Comparison of ENCODE assay signal across 16 cellular contexts in genomic region chr1:222240536-222241181, GRCh38.
DNase-seq lines count a peak whose midpoint lies in the region; ATAC-seq, FAIRE-seq and TF ChIP-seq lines count a peak whose summit lies in the region.
"Had no signal": no experiment of that assay in that cellular context is flagged by ENCODE, and none has a peak within 500 bp of the region (broad histone marks: within the 10 kb centered on the region; RNA-seq: fewer than 3 reads in every experiment).

No MANE protein-coding gene starts in this region.

- 84% methylated on average over 7 of the region's 7 CpGs for WGBS in mesenchymal stem cell

- H3K27me3 ChIP-seq in bronchial epithelial cell (ENCODE audit: control insufficient read depth, insufficient read depth, low read length): no peaks in the 10 kb centered on the region
- no peaks in the 10 kb centered on the region for H3K27me3 ChIP-seq in mesenchymal stem cell (ENCODE audit: control insufficient read depth in 1 of 2, insufficient read depth in 1 of 2, low read length in 2 of 2)
- no peaks in the 10 kb centered on the region for H3K27me3 ChIP-seq in MM.1S (replicated peaks; ENCODE audit: insufficient read depth, low read length)

- no peaks in the 10 kb centered on the region for H3K36me3 Mint-ChIP-seq in activated CD8-positive, alpha-beta memory T cell treated with anti-CD3 and anti-CD28 coated beads, Interleukin-2, amount 10 ng/mL, durations not matched to agents 7 days and 5 days

- peak; percentile 13 for DNase-seq in DMS53 treated with DMSO at 0.1 percent for 48 hours (lab: John Stamatoyannopoulos, UW; ENCODE audit: unreplicated experiment)
- peak; percentile 35 for DNase-seq in M059J (ENCODE audit: low read depth)
- DNase-seq in bronchial epithelial cell (ENCODE audit: low read depth): peak; percentile 90
- DNase-seq in mesenchymal stem cell: peak; percentile 65
- no peak for DNase-seq in MM.1S
- no peak for DNase-seq in activated CD8-positive, alpha-beta memory T cell treated with anti-CD3 and anti-CD28 coated beads, Interleukin-2, amount 10 ng/mL, durations not matched to agents 7 days and 5 days
- no peak for DNase-seq in amygdala (lab: John Stamatoyannopoulos, UW)
- DNase-seq: activated B cell treated with CpG ODN at 0.5 μM for 24 hours, COR-L47, midbrain, right cardiac atrium, SIG-M5, uterus had no signal

- CTCF ChIA-PET in activated CD8-positive, alpha-beta memory T cell treated with anti-CD3 and anti-CD28 coated beads, Interleukin-2, amount 10 ng/mL, durations not matched to agents 7 days and 5 days (lab: Charles Lee): no interaction called here

- H3K18ac ChIP-seq in mesenchymal stem cell (ENCODE audit: low read depth in 1 of 2, low read length in 2 of 2): peak overlapping the region; percentile 72 to 81

- peak overlapping the region; percentile 51 to 54 for H3K4ac ChIP-seq in mesenchymal stem cell (ENCODE audit: low read depth in 1 of 2, low read length in 2 of 2)

- no peak overlapping the region for H3K4me3 Mint-ChIP-seq in activated CD8-positive, alpha-beta memory T cell treated with anti-CD3 and anti-CD28 coated beads, Interleukin-2, amount 10 ng/mL, durations not matched to agents 7 days and 5 days
- H3K4me3 Mint-ChIP-seq: activated B cell treated with CpG ODN at 0.5 μM for 24 hours; dendritic cell treated with granulocyte-macrophage colony-stimulating factor and Interleukin-4, amounts not matched to agents 40 ng/mL and 50 ng/mL, for 4 days had no signal

- no peak overlapping the region for H2BK15ac ChIP-seq in mesenchymal stem cell (ENCODE audit: low read depth, poor library complexity, severe bottlenecking)

- no peaks in the 10 kb centered on the region for H4K20me1 ChIP-seq in MM.1S (ENCODE audit: insufficient read depth, low read length)

- H2BK5ac ChIP-seq in mesenchymal stem cell (ENCODE audit: low read depth, low read length, poor library complexity, severe bottlenecking): no peak overlapping the region

- peak overlapping the region; percentile 35 to 47 for H3K14ac ChIP-seq in mesenchymal stem cell (ENCODE audit: low read length in 2 of 2)

- no peaks in the 10 kb centered on the region for H3K4me1 Mint-ChIP-seq in activated CD8-positive, alpha-beta memory T cell treated with anti-CD3 and anti-CD28 coated beads, Interleukin-2, amount 10 ng/mL, durations not matched to agents 7 days and 5 days
- H3K4me1 Mint-ChIP-seq: activated B cell treated with CpG ODN at 0.5 μM for 24 hours had no signal

- peak overlapping the region; percentile 46 for H4K91ac ChIP-seq in mesenchymal stem cell (ENCODE audit: low read length)

- H3K27ac ChIP-seq in mesenchymal stem cell (ENCODE audit: low read length, poor library complexity, severe bottlenecking) (peak overlapping the region; percentile 60), MM.1S (ENCODE audit: low read length) (no peak overlapping the region)
- H3K27ac ChIP-seq: uterus had no signal

- no peak overlapping the region for H2AK5ac ChIP-seq in mesenchymal stem cell (ENCODE audit: low read length, severe bottlenecking)

- H3K4me3 ChIP-seq in bronchial epithelial cell (ENCODE audit: low read depth, low read length) (no peak overlapping the region), mesenchymal stem cell (ENCODE audit: insufficient read depth in 1 of 2, low read depth in 1 of 2, low read length in 2 of 2) (no peak overlapping the region), MM.1S (ENCODE audit: low read length) (no peak overlapping the region)
- H3K4me3 ChIP-seq: GM12878, uterus had no signal

- H2BK12ac ChIP-seq in mesenchymal stem cell (ENCODE audit: low read length in 2 of 2): peak overlapping the region in 1 of 2 experiments; percentile 99

- H3K4me2 ChIP-seq in mesenchymal stem cell (ENCODE audit: low read length, poor library complexity, severe bottlenecking) (no peak overlapping the region), MM.1S (ENCODE audit: low read depth, low read length) (no peak overlapping the region)

- H3K79me1 ChIP-seq in mesenchymal stem cell (replicated peaks; ENCODE audit: low read length, poor library complexity, severe bottlenecking): no peaks in the 10 kb centered on the region

- TF ChIP-seq CTCF in bronchial epithelial cell (IDR thresholded peaks at IDR 0.05; ENCODE audit: insufficient read depth, low read length, severe bottlenecking) (no peak), MM.1S (IDR thresholded peaks at IDR 0.05; ENCODE audit: low read length) (no peak)

- H3K36me3 ChIP-seq in bronchial epithelial cell (ENCODE audit: control insufficient read depth, insufficient read depth, low read length) (no peaks in the 10 kb centered on the region), mesenchymal stem cell (ENCODE audit: control insufficient read depth in 1 of 2, insufficient read depth in 2 of 2, low read depth in 1 of 2, low read length in 2 of 2) (no peaks in the 10 kb centered on the region), MM.1S (replicated peaks; ENCODE audit: insufficient read depth, low read length) (no peaks in the 10 kb centered on the region)
- H3K36me3 ChIP-seq: uterus had no signal

- H3K9me2 ChIP-seq in MM.1S (replicated peaks; ENCODE audit: insufficient read depth, low read length): no peaks in the 10 kb centered on the region

- H3K9me3 ChIP-seq in mesenchymal stem cell (ENCODE audit: control insufficient read depth, low read length): no peaks in the 10 kb centered on the region
- H3K9me3 ChIP-seq in MM.1S (replicated peaks; ENCODE audit: insufficient read depth, low read length): no peaks in the 10 kb centered on the region
- H3K9me3 ChIP-seq: uterus had no signal

- ATAC-seq in GM18520 (IDR thresholded peaks at IDR 0.05; ENCODE audit: unreplicated experiment): no peak
- no peak for ATAC-seq in activated CD8-positive, alpha-beta memory T cell treated with anti-CD3 and anti-CD28 coated beads, Interleukin-2, amount 10 ng/mL, durations not matched to agents 7 days and 5 days
- ATAC-seq: GM12878, right cardiac atrium had no signal

- H4K8ac ChIP-seq in mesenchymal stem cell (ENCODE audit: low read length): peak overlapping the region; percentile 94

- no peak overlapping the region for H3K27ac Mint-ChIP-seq in activated CD8-positive, alpha-beta memory T cell treated with anti-CD3 and anti-CD28 coated beads, Interleukin-2, amount 10 ng/mL, durations not matched to agents 7 days and 5 days
- H3K27ac Mint-ChIP-seq: activated B cell treated with CpG ODN at 0.5 μM for 24 hours; dendritic cell treated with granulocyte-macrophage colony-stimulating factor and Interleukin-4, amounts not matched to agents 40 ng/mL and 50 ng/mL, for 4 days had no signal

- H3K9ac ChIP-seq in mesenchymal stem cell (ENCODE audit: low read length) (peak overlapping the region; percentile 53), MM.1S (ENCODE audit: low read length) (no peak overlapping the region)

- H2AFZ ChIP-seq in mesenchymal stem cell (ENCODE audit: low read depth, low read length) (no peak overlapping the region), MM.1S (ENCODE audit: low read length) (no peak overlapping the region)

- peaks cover 6% of the 10 kb centered on the region for H3K4me1 ChIP-seq in mesenchymal stem cell (ENCODE audit: control insufficient read depth, insufficient read depth, low read depth, low read length)
- H3K4me1 ChIP-seq in MM.1S (ENCODE audit: low read length): no peaks in the 10 kb centered on the region
- H3K4me1 ChIP-seq: uterus had no signal

- no peak overlapping the region for H2BK120ac ChIP-seq in mesenchymal stem cell (ENCODE audit: low read depth, low read length)

- FAIRE-seq in bronchial epithelial cell (lab: Jason Lieb, UNC): no peak
- FAIRE-seq: GM12878 had no signal

- H3F3A ChIP-seq in MM.1S (ENCODE audit: insufficient read depth, low read length): no peaks in the 10 kb centered on the region

- H3K27me3 Mint-ChIP-seq in activated CD8-positive, alpha-beta memory T cell treated with anti-CD3 and anti-CD28 coated beads, Interleukin-2, amount 10 ng/mL, durations not matched to agents 7 days and 5 days: no peaks in the 10 kb centered on the region
- H3K27me3 Mint-ChIP-seq: dendritic cell treated with granulocyte-macrophage colony-stimulating factor and Interleukin-4, amounts not matched to agents 40 ng/mL and 50 ng/mL, for 4 days had no signal

- no peak overlapping the region for H3K23ac ChIP-seq in mesenchymal stem cell (ENCODE audit: low read length in 2 of 2)

- H3K79me2 ChIP-seq in MM.1S (ENCODE audit: low read length): no peaks in the 10 kb centered on the region

- no peaks in the 10 kb centered on the region for H3K9me3 Mint-ChIP-seq in activated CD8-positive, alpha-beta memory T cell treated with anti-CD3 and anti-CD28 coated beads, Interleukin-2, amount 10 ng/mL, durations not matched to agents 7 days and 5 days (ENCODE audit: low read depth)
- H3K9me3 Mint-ChIP-seq: activated B cell treated with CpG ODN at 0.5 μM for 24 hours; dendritic cell treated with granulocyte-macrophage colony-stimulating factor and Interleukin-4, amounts not matched to agents 40 ng/mL and 50 ng/mL, for 4 days had no signal

Comparison
In these comparisons a context has a peak if more than half of its experiments do, and no peak if none do; other contexts are left out.
1. DNase-seq: peak in DMS53 treated with DMSO at 0.1 percent for 48 hours (single experiment), M059J (single experiment), bronchial epithelial cell (single experiment) and mesenchymal stem cell (single experiment); none in MM.1S (single experiment), activated CD8-positive, alpha-beta memory T cell treated with anti-CD3 and anti-CD28 coated beads, Interleukin-2, amount 10 ng/mL, durations not matched to agents 7 days and 5 days (single experiment) and amygdala (0 of 56).